Comparison of ENCODE assay signal across 8 cellular contexts in genomic region chr1:37475380-37476086, GRCh38. TPM values are rescaled to one million over a fixed set of nuclear protein-coding genes. Genes with fewer than 3 reads are reported as not detected.
DNase-seq lines count a peak whose midpoint lies in the region; ATAC-seq and TF ChIP-seq lines count a peak whose summit lies in the region.

No MANE protein-coding gene starts in this region.

- H3K36me3 Mint-ChIP-seq in T-cell (peaks cover 35% of the 10 kb centered on the region), progenitor cell of endocrine pancreas (ENCODE audit: insufficient read depth) (peaks cover 2% of the 10 kb centered on the region)

- TF ChIP-seq POLR2A in esophagus muscularis mucosa (IDR thresholded peaks at IDR 0.05; ENCODE audit: low read depth), result no peak

- H3K36me3 ChIP-seq in esophagus muscularis mucosa, result peaks cover 3 to 29% (median 21%) of the 10 kb centered on the region in 4 donors

- H3K4me1 Mint-ChIP-seq in T-cell, result peaks cover 54 to 64% (median 63%) of the 10 kb centered on the region in 3 donors
- peaks cover 14% of the 10 kb centered on the region for H3K4me1 Mint-ChIP-seq in progenitor cell of endocrine pancreas (ENCODE audit: low read depth)

- POLR2A ChIA-PET in T-cell (lab: Charles Lee), result interaction anchor here (0.6 to 1.7 kb wide), 6 partner anchors 10 to 1010 kb away, joined by 3 to 6 read pairs (median 3); partner anchors contain the start of gene MEAF6 (in 2 of the 2)
- POLR2A ChIA-PET in HEK293T (lab: Yijun Ruan, JAX), result interaction anchor here (0.6 to 3.0 kb wide), 8 partner anchors 10 to 700 kb away, joined by 3 to 11 read pairs (median 3); partner anchors contain the start of genes MEAF6 and SNIP1

- H3K4me3 Mint-ChIP-seq in T-cell (peak overlapping the region; percentile 92 to 98 (median 95)), progenitor cell of endocrine pancreas (ENCODE audit: low read depth) (peak overlapping the region; percentile 76)

- peak overlapping the region; percentile 97 to 99 (median 98) for H3K27ac ChIP-seq in esophagus muscularis mucosa (replicated peaks in 1 of 4)

- WGBS in esophagus muscularis mucosa, result 79% methylated on average over 8 of the region's 24 CpGs

- H3K9me3 ChIP-seq in esophagus muscularis mucosa, result no peaks in the 10 kb centered on the region

- H3K9me3 Mint-ChIP-seq in T-cell (no peaks in the 10 kb centered on the region), progenitor cell of endocrine pancreas (ENCODE audit: low read depth) (no peaks in the 10 kb centered on the region)

- H3K4me1 ChIP-seq in esophagus muscularis mucosa, result peaks cover 90 to 95% (median 91%) of the 10 kb centered on the region in 4 donors

- H3K4me3 ChIP-seq in GM12865 (ENCODE audit: low read depth, low read length) (peak overlapping the region; percentile 80), esophagus muscularis mucosa (peak overlapping the region; percentile 86 to 92 (median 92))

- DNase-seq in GM12865 (ENCODE audit: low read depth), result peak; percentile 23
- peak in 2 of 34 experiments; percentile 7 to 10 for DNase-seq in T-cell
- DNase-seq in esophagus muscularis mucosa (ENCODE audit: extremely low spot score), result no peak
- DNase-seq in progenitor cell of endocrine pancreas (ENCODE audit: low spot score, unreplicated experiment), result no peak
- no peak for DNase-seq in NCI-H345 (lab: John Stamatoyannopoulos, UW)
- DNase-seq in HUDEP-2 (lab: John Stamatoyannopoulos, UW; ENCODE audit: unreplicated experiment in 76 of 76), result no peak
- DNase-seq in HEK293T (ENCODE audit: extremely low spot score), result no peak

- no peak for ATAC-seq in T-cell (replicated peaks in 1 of 4)
- ATAC-seq in GM21723 (IDR thresholded peaks at IDR 0.05; ENCODE audit: unreplicated experiment), result no peak

- intact Hi-C loops in esophagus muscularis mucosa (cut with DNase I), result no loop called here

- TF ChIP-seq CTCF in GM12865 (IDR thresholded peaks at IDR 0.05; ENCODE audit: insufficient read depth, low read depth, low read length, missing control alignments), result no peak
- TF ChIP-seq CTCF in esophagus muscularis mucosa (IDR thresholded peaks at IDR 0.05), result no peak
- TF ChIP-seq CTCF in progenitor cell of endocrine pancreas (IDR thresholded peaks at IDR 0.05; ENCODE audit: unreplicated experiment), result no peak

- H3K27me3 Mint-ChIP-seq in T-cell (no peaks in the 10 kb centered on the region), progenitor cell of endocrine pancreas (peaks cover 27% of the 10 kb centered on the region)

- TF ChIP-seq EP300 in esophagus muscularis mucosa (IDR thresholded peaks at IDR 0.05), result no peak

- no peaks in the 10 kb centered on the region for H3K27me3 ChIP-seq in esophagus muscularis mucosa

- CTCF ChIA-PET in T-cell (lab: Charles Lee) (interaction anchor here (0.5 to 2.0 kb wide), 5 partner anchors 9 to 23 kb away, joined by 3 to 9 read pairs (median 4); no protein-coding TSS in a partner anchor), HEK293T (lab: Yijun Ruan, JAX) (interaction anchor here (2.1 kb wide), 1 partner anchor 11 kb away, joined by 10 read pairs; no protein-coding TSS in a partner anchor)

- H3K27ac Mint-ChIP-seq in T-cell (peak overlapping the region; percentile 97 to 100), progenitor cell of endocrine pancreas (peak overlapping the region; percentile 52)

TF ChIP-seq in HEK293T, 16 proteins besides CTCF, POLR2A, EP300 and RAD21:
- TF ChIP-seq FOXA1 (IDR thresholded peaks at IDR 0.05), result no peak
- TF ChIP-seq CTBP1 (IDR thresholded peaks at IDR 0.05; ENCODE audit: borderline replicate concordance), result no peak
- TF ChIP-seq ZNF384 (IDR thresholded peaks at IDR 0.05), result no peak
- no peak for TF ChIP-seq NFRKB (IDR thresholded peaks at IDR 0.05)
- TF ChIP-seq SUZ12 (IDR thresholded peaks at IDR 0.05), result no peak
- TF ChIP-seq L3MBTL2 (conservative IDR thresholded peaks at IDR 0.05), result no peak
- no peak for TF ChIP-seq PKNOX1 (IDR thresholded peaks at IDR 0.05)
- TF ChIP-seq ELF4 (IDR thresholded peaks at IDR 0.05), result no peak
- TF ChIP-seq TARDBP (IDR thresholded peaks at IDR 0.05), result no peak
- no peak for TF ChIP-seq SP1 (IDR thresholded peaks at IDR 0.05)
- no peak for TF ChIP-seq FOXM1 (IDR thresholded peaks at IDR 0.05; ENCODE audit: borderline replicate concordance)
- no peak for TF ChIP-seq HDGF (IDR thresholded peaks at IDR 0.05; ENCODE audit: borderline replicate concordance)
- no peak for TF ChIP-seq FOXK2 (IDR thresholded peaks at IDR 0.05)
- no peak for TF ChIP-seq LEF1 (IDR thresholded peaks at IDR 0.05; ENCODE audit: borderline replicate concordance)
- TF ChIP-seq BHLHE40 (IDR thresholded peaks at IDR 0.05; ENCODE audit: borderline replicate concordance), result no peak
- no peak for TF ChIP-seq ARNT (IDR thresholded peaks at IDR 0.05)

RNA-seq across cellular contexts. Expression of gene ZC3H12A, which starts 1.2 kb away (rescaled TPM):
- 100 to 1,000 TPM in 2 of 5 donors, 10 to 100 TPM in 3; 49.5 to 131 (median 53.5) TPM for total RNA-seq in T-cell
- 10 to 100 TPM in 3 of 4 donors, 1 to 10 TPM in 1; 9.6 to 23.5 (median 11.7) TPM for total RNA-seq in esophagus muscularis mucosa
- 3.0 TPM in 2 replicates for total RNA-seq in progenitor cell of endocrine pancreas

RNA-seq across cellular contexts. Expression of gene MEAF6, which starts 39.0 kb away (rescaled TPM):
- total RNA-seq in T-cell (10 to 100 TPM; 54.0 to 86.3 (median 84.9) TPM), esophagus muscularis mucosa (100 to 1,000 TPM in 1 of 4 donors, 10 to 100 TPM in 3; 55.2 to 100 (median 78.3) TPM), progenitor cell of endocrine pancreas (78.2 and 83.1 TPM in 2 replicates)
